1 cellular context compared by ENCODE assay signal in the genomic region with DNA sequence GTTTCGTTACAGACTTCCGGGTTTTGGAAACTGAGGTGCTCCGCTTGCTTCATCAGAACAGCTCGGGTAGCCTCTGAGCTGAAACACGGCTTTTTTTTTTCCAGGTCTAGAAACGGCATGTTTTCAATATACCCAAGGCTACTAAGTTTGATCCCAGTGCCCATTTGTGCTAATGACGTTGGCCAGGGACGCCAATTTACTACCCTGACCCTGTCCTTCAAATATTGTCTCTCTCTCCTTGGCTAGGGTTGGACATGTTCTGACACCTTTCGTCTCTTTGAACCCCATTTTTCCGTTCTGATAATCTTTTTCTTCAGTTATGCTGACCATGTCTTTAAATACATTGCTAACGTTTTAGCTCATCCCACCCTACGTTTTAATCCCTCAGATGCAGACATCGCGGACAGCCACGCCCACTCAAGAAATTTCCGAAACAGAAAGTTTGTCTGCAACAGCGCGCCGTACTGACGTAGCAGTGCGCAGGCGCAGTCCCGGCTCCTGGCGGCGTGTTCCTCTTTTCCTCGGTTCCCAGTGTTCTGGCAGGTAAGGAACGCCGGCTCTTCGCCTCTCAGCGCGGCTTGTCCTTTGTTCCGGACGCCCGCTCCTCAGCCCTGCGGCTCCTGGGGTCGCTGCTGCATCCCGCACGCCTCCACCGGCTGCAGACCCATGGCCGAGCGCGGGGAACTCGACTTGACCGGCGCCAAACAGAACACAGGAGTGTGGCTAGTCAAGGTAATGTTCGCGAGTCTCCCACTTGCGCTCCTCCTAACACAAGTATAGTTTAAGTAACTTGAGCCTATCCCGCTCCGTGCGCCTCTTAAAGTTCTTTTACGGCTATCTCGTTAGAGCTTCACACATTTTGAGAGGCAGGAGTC.
A peak's percentile ranks its signal among the peaks of the same experiment; 100 is the strongest.
TF ChIP-seq lines count a peak whose summit lies in the region.

Gene GTF2F2, plus strand, starts transcription at position 521 of the 875 bp plus-strand sequence. Its CDS starts 146 bp downstream, at position 667.

TF ChIP-seq in K562, 482 proteins besides CTCF, POLR2A, EP300 and RAD21 (continued from another document and continues in another):
- TF ChIP-seq GATAD2A (IDR thresholded peaks at IDR 0.05), result no peak
- no peak for TF ChIP-seq MYBL2 (IDR thresholded peaks at IDR 0.05; ENCODE audit: low read depth)
- TF ChIP-seq MYBL2 (CRISPR knock-in tag; IDR thresholded peaks at IDR 0.05; ENCODE audit: borderline replicate concordance), result no peak
- TF ChIP-seq, protein P1, sequence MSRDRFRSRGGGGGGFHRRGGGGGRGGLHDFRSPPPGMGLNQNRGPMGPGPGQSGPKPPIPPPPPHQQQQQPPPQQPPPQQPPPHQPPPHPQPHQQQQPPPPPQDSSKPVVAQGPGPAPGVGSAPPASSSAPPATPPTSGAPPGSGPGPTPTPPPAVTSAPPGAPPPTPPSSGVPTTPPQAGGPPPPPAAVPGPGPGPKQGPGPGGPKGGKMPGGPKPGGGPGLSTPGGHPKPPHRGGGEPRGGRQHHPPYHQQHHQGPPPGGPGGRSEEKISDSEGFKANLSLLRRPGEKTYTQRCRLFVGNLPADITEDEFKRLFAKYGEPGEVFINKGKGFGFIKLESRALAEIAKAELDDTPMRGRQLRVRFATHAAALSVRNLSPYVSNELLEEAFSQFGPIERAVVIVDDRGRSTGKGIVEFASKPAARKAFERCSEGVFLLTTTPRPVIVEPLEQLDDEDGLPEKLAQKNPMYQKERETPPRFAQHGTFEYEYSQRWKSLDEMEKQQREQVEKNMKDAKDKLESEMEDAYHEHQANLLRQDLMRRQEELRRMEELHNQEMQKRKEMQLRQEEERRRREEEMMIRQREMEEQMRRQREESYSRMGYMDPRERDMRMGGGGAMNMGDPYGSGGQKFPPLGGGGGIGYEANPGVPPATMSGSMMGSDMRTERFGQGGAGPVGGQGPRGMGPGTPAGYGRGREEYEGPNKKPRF (IDR thresholded peaks at IDR 0.05; ENCODE audit: low read depth, low read length), result no peak
- TF ChIP-seq HNRNPL (IDR thresholded peaks at IDR 0.05; ENCODE audit: low read depth, low read length), result no peak
- no peak for TF ChIP-seq KAT7 (CRISPR knock-in tag; IDR thresholded peaks at IDR 0.05; ENCODE audit: borderline replicate concordance)
- no peak for TF ChIP-seq ZNF277 (CRISPR knock-in tag; IDR thresholded peaks at IDR 0.05; ENCODE audit: borderline replicate concordance)
- peak; percentile 65 for TF ChIP-seq HNRNPLL (IDR thresholded peaks at IDR 0.05; ENCODE audit: low read depth, low read length, poor library complexity, severe bottlenecking)
- no peak for TF ChIP-seq PHF20 (IDR thresholded peaks at IDR 0.05; ENCODE audit: partially characterized antibody)
- TF ChIP-seq IFI16 (CRISPR knock-in tag; IDR thresholded peaks at IDR 0.05), result no peak
- TF ChIP-seq ETV1 (tag; conservative IDR thresholded peaks at IDR 0.05; ENCODE audit: low read depth), result no peak
- TF ChIP-seq NKRF (IDR thresholded peaks at IDR 0.05; ENCODE audit: borderline replicate concordance), result peak; percentile 55; the same call in 1 of the 2 replicates
- peak; percentile 63 for TF ChIP-seq EGR1 (conservative IDR thresholded peaks at IDR 0.05)
- no peak; the same call in 1 of the 2 replicates for TF ChIP-seq TCF3 (CRISPR knock-in tag; IDR thresholded peaks at IDR 0.05)
- TF ChIP-seq ZNF696 (CRISPR knock-in tag; conservative IDR thresholded peaks at IDR 0.05), result no peak
- no peak for TF ChIP-seq POLR3G (IDR thresholded peaks at IDR 0.05; ENCODE audit: extremely low read depth, insufficient read length, insufficient replicate concordance)
- no peak for TF ChIP-seq GATAD2B (IDR thresholded peaks at IDR 0.05; ENCODE audit: borderline replicate concordance)
- no peak for TF ChIP-seq SREBF2 (CRISPR knock-in tag; IDR thresholded peaks at IDR 0.05)
- TF ChIP-seq TRIM28 (IDR thresholded peaks at IDR 0.05), result no peak
- no peak for TF ChIP-seq ZNF347 (CRISPR knock-in tag; IDR thresholded peaks at IDR 0.05; ENCODE audit: low read depth)
- TF ChIP-seq, protein P2, sequence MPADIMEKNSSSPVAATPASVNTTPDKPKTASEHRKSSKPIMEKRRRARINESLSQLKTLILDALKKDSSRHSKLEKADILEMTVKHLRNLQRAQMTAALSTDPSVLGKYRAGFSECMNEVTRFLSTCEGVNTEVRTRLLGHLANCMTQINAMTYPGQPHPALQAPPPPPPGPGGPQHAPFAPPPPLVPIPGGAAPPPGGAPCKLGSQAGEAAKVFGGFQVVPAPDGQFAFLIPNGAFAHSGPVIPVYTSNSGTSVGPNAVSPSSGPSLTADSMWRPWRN (IDR thresholded peaks at IDR 0.05; ENCODE audit: low read depth), result no peak
- no peak for TF ChIP-seq ZNF75A (CRISPR knock-in tag; IDR thresholded peaks at IDR 0.05)
- no peak for TF ChIP-seq FOXO4 (CRISPR knock-in tag; IDR thresholded peaks at IDR 0.05)
- TF ChIP-seq WHSC1 (IDR thresholded peaks at IDR 0.05; ENCODE audit: low read length), result no peak
- TF ChIP-seq ZNF134 (CRISPR knock-in tag; conservative IDR thresholded peaks at IDR 0.05), result no peak
- TF ChIP-seq GTF2A2 (tag; IDR thresholded peaks at IDR 0.05), result no peak
- TF ChIP-seq HIVEP1 (CRISPR knock-in tag; IDR thresholded peaks at IDR 0.05), result no peak
- TF ChIP-seq COPS2 (conservative IDR thresholded peaks at IDR 0.05), result no peak
- TF ChIP-seq TAF15 (IDR thresholded peaks at IDR 0.05; ENCODE audit: low read depth, low read length), result no peak
- TF ChIP-seq, protein P3, sequence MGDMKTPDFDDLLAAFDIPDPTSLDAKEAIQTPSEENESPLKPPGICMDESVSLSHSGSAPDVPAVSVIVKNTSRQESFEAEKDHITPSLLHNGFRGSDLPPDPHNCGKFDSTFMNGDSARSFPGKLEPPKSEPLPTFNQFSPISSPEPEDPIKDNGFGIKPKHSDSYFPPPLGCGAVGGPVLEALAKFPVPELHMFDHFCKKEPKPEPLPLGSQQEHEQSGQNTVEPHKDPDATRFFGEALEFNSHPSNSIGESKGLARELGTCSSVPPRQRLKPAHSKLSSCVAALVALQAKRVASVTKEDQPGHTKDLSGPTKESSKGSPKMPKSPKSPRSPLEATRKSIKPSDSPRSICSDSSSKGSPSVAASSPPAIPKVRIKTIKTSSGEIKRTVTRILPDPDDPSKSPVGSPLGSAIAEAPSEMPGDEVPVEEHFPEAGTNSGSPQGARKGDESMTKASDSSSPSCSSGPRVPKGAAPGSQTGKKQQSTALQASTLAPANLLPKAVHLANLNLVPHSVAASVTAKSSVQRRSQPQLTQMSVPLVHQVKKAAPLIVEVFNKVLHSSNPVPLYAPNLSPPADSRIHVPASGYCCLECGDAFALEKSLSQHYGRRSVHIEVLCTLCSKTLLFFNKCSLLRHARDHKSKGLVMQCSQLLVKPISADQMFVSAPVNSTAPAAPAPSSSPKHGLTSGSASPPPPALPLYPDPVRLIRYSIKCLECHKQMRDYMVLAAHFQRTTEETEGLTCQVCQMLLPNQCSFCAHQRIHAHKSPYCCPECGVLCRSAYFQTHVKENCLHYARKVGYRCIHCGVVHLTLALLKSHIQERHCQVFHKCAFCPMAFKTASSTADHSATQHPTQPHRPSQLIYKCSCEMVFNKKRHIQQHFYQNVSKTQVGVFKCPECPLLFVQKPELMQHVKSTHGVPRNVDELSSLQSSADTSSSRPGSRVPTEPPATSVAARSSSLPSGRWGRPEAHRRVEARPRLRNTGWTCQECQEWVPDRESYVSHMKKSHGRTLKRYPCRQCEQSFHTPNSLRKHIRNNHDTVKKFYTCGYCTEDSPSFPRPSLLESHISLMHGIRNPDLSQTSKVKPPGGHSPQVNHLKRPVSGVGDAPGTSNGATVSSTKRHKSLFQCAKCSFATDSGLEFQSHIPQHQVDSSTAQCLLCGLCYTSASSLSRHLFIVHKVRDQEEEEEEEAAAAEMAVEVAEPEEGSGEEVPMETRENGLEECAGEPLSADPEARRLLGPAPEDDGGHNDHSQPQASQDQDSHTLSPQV (IDR thresholded peaks at IDR 0.05), result no peak
- peak; percentile 57 to 70; a peak in 1 of 4 replicates for TF ChIP-seq SIN3A (IDR thresholded peaks at IDR 0.05; ENCODE audit: borderline replicate concordance in 2 of 2, control insufficient read depth in 1 of 2, low read depth in 2 of 2, low read length in 2 of 2)
- TF ChIP-seq, protein P4, sequence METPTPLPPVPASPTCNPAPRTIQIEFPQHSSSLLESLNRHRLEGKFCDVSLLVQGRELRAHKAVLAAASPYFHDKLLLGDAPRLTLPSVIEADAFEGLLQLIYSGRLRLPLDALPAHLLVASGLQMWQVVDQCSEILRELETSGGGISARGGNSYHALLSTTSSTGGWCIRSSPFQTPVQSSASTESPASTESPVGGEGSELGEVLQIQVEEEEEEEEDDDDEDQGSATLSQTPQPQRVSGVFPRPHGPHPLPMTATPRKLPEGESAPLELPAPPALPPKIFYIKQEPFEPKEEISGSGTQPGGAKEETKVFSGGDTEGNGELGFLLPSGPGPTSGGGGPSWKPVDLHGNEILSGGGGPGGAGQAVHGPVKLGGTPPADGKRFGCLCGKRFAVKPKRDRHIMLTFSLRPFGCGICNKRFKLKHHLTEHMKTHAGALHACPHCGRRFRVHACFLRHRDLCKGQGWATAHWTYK (CRISPR knock-in tag; IDR thresholded peaks at IDR 0.05), result no peak
- TF ChIP-seq KLF1 (tag; IDR thresholded peaks at IDR 0.05), result no peak
- TF ChIP-seq, protein P5, sequence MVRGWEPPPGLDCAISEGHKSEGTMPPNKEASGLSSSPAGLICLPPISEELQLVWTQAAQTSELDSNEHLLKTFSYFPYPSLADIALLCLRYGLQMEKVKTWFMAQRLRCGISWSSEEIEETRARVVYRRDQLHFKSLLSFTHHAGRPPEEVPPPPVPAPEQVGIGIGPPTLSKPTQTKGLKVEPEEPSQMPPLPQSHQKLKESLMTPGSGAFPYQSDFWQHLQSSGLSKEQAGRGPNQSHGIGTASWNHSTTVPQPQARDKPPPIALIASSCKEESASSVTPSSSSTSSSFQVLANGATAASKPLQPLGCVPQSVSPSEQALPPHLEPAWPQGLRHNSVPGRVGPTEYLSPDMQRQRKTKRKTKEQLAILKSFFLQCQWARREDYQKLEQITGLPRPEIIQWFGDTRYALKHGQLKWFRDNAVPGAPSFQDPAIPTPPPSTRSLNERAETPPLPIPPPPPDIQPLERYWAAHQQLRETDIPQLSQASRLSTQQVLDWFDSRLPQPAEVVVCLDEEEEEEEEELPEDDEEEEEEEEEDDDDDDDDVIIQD (CRISPR knock-in tag; IDR thresholded peaks at IDR 0.05), result no peak
- no peak for TF ChIP-seq FOXJ2 (tag; IDR thresholded peaks at IDR 0.05)
- TF ChIP-seq CGGBP1 (CRISPR knock-in tag; IDR thresholded peaks at IDR 0.05), result no peak
- TF ChIP-seq AFF4 (CRISPR knock-in tag; IDR thresholded peaks at IDR 0.05), result no peak; the same call in 1 of the 2 replicates
- no peak for TF ChIP-seq ZNF24 (IDR thresholded peaks at IDR 0.05)
- no peak for TF ChIP-seq TAL1 (IDR thresholded peaks at IDR 0.05)
- no peak for TF ChIP-seq NFIX (CRISPR knock-in tag; IDR thresholded peaks at IDR 0.05; ENCODE audit: low read depth)
